In genomic region chr11:62614275-62614674, GRCh38 we compare ENCODE assay signal across 1 cellular context.
TF ChIP-seq lines count a peak whose summit lies in the region.

No MANE protein-coding gene starts in this region.

TF ChIP-seq in IMR-90, 13 proteins besides CTCF, POLR2A, EP300 and RAD21:
- no peak for TF ChIP-seq RCOR1 (IDR thresholded peaks at IDR 0.05; ENCODE audit: insufficient replicate concordance, low read length)
- TF ChIP-seq MXI1 (IDR thresholded peaks at IDR 0.05; ENCODE audit: borderline replicate concordance, low read depth, low read length): peak; percentile 50; the same call in 1 of the 2 replicates
